In genomic region chr20:52993091-52993490, GRCh38 we compare ENCODE assay signal across 32 cellular contexts. TPM values are rescaled to one million over a fixed set of nuclear protein-coding genes. Genes with fewer than 3 reads are reported as not detected.
A peak's percentile ranks its signal among the peaks of the same experiment; 100 is the strongest.
DNase-seq lines count a peak whose midpoint lies in the region; FAIRE-seq and TF ChIP-seq lines count a peak whose summit lies in the region.
"Had no signal": no experiment of that assay in that cellular context is flagged by ENCODE, and none has a peak within 500 bp of the region (broad histone marks: within the 10 kb centered on the region; RNA-seq: fewer than 3 reads in every experiment).

No MANE protein-coding gene starts in this region.

- DNase-seq in breast epithelium (ENCODE audit: low spot score in 2 of 2) (no peak), mammary epithelial cell (no peak), astrocyte (ENCODE audit: low read depth) (no peak), neuronal stem cell (ENCODE audit: low spot score) (no peak), transverse colon (no peak), middle frontal gyrus (ENCODE audit: extremely low spot score, low spot score) (no peak), AML-193 (lab: John Stamatoyannopoulos, UW) (no peak), type B pancreatic cell (ENCODE audit: extremely low spot score, unreplicated experiment) (no peak)
- DNase-seq: ACHN; activated CD8-positive, alpha-beta T cell treated with anti-CD3 and anti-CD28 coated beads, Interleukin-2, amount 10 ng/mL, durations not matched to agents 7 days and 5 days; activated effector memory CD4-positive, alpha-beta T cell treated with Interleukin-2 at 50 U/mL for 16 hours; activated T-cell treated with anti-CD3 and anti-CD28 coated beads for 4 hours; cortex of kidney; DND-41; esophagus squamous epithelium; KBM-7; mesendoderm; naive thymus-derived CD4-positive, alpha-beta T cell; NCI-H146; NCI-H510A; NK-92 treated with Interleukin-12 subunit alpha and Interleukin-12 subunit beta, amount 100 ng/mL, for 24 hours; right lobe of liver; SIG-M5; stimulated activated naive CD8-positive, alpha-beta T cell treated with anti-CD3 and anti-CD28 coated beads, Interleukin-15, amount 100 ng/mL, for 72 hours; SW 1271; T1000; upper lobe of right lung had no signal

- no peak overlapping the region for H3K4me3 Mint-ChIP-seq in astrocyte (ENCODE audit: unreplicated experiment)
- no peak overlapping the region for H3K4me3 Mint-ChIP-seq in type B pancreatic cell
- H3K4me3 Mint-ChIP-seq: activated CD8-positive, alpha-beta T cell treated with anti-CD3 and anti-CD28 coated beads, Interleukin-2, amount 10 ng/mL, durations not matched to agents 7 days and 5 days; stimulated activated naive CD8-positive, alpha-beta T cell treated with anti-CD3 and anti-CD28 coated beads, Interleukin-15, amount 100 ng/mL, for 72 hours; WTC11 had no signal

- H3K4me1 Mint-ChIP-seq in astrocyte (ENCODE audit: low read depth, unreplicated experiment) (no peaks in the 10 kb centered on the region), type B pancreatic cell (ENCODE audit: unreplicated experiment) (peaks cover 11% of the 10 kb centered on the region)
- H3K4me1 Mint-ChIP-seq: stimulated activated naive CD8-positive, alpha-beta T cell treated with anti-CD3 and anti-CD28 coated beads, Interleukin-15, amount 100 ng/mL, for 72 hours had no signal

- H3K27ac ChIP-seq in breast epithelium = peak overlapping the region; percentile 59 to 75
- no peak overlapping the region for H3K27ac ChIP-seq in mammary epithelial cell (ENCODE audit: insufficient read depth, low read depth, low read length)
- no peak overlapping the region for H3K27ac ChIP-seq in astrocyte (ENCODE audit: low read depth, low read length)
- no peak overlapping the region for H3K27ac ChIP-seq in neuronal stem cell (replicated peaks; ENCODE audit: low read length)
- peak overlapping the region in 3 of 4 donors; percentile 19 to 48 (median 32) for H3K27ac ChIP-seq in transverse colon
- H3K27ac ChIP-seq: BLaER1 treated with 17β-estradiol and CSF1 and Interleukin-3, amounts not matched to agents 10 nM and 100 nM; upper lobe of right lung had no signal

- H4K8ac ChIP-seq in neuronal stem cell (ENCODE audit: low read depth, low read length) = no peak overlapping the region

- no peak overlapping the region for H3K14ac ChIP-seq in neuronal stem cell (ENCODE audit: low read length)

- peaks cover 3 to 18% of the 10 kb centered on the region in 2 donors for H3K4me1 ChIP-seq in breast epithelium
- H3K4me1 ChIP-seq in mammary epithelial cell (ENCODE audit: insufficient read depth, low read length) = peaks cover 15% of the 10 kb centered on the region
- H3K4me1 ChIP-seq in astrocyte (ENCODE audit: insufficient read depth, low read length) = no peaks in the 10 kb centered on the region
- peaks cover 3 to 8% of the 10 kb centered on the region in 2 donors for H3K4me1 ChIP-seq in neuronal stem cell (ENCODE audit: control insufficient read depth in 2 of 2, insufficient read depth in 1 of 2, low read depth in 1 of 2, low read length in 2 of 2)
- H3K4me1 ChIP-seq in transverse colon = peaks cover 0 to 7% (median 0%) of the 10 kb centered on the region in 4 donors
- H3K4me1 ChIP-seq: BLaER1 treated with 17β-estradiol and CSF1 and Interleukin-3, amounts not matched to agents 10 nM and 100 nM; esophagus squamous epithelium; upper lobe of right lung had no signal

- peaks cover 3% of the 10 kb centered on the region for H3K27me3 Mint-ChIP-seq in astrocyte (ENCODE audit: low read depth, unreplicated experiment)
- H3K27me3 Mint-ChIP-seq in type B pancreatic cell = peaks cover 3% of the 10 kb centered on the region
- H3K27me3 Mint-ChIP-seq: naive thymus-derived CD4-positive, alpha-beta T cell; stimulated activated naive CD8-positive, alpha-beta T cell treated with anti-CD3 and anti-CD28 coated beads, Interleukin-15, amount 100 ng/mL, for 72 hours had no signal

- H3K4me3 ChIP-seq in breast epithelium (no peak overlapping the region), mammary epithelial cell (replicated peaks in 1 of 3; ENCODE audit: insufficient read depth in 1 of 3, low read depth in 2 of 3, low read length in 3 of 3) (no peak overlapping the region), astrocyte (ENCODE audit: insufficient read depth, low read depth, low read length) (no peak overlapping the region), neuronal stem cell (ENCODE audit: low read length in 2 of 2) (no peak overlapping the region), transverse colon (no peak overlapping the region)
- H3K4me3 ChIP-seq: BLaER1 treated with 17β-estradiol and CSF1 and Interleukin-3, amounts not matched to agents 10 nM and 100 nM; esophagus squamous epithelium; right lobe of liver; upper lobe of right lung had no signal

- TF ChIP-seq POLR2A in breast epithelium (IDR thresholded peaks at IDR 0.05) (no peak), transverse colon (IDR thresholded peaks at IDR 0.05) (no peak)

- H3K9me3 Mint-ChIP-seq in astrocyte (ENCODE audit: unreplicated experiment) = no peaks in the 10 kb centered on the region
- no peaks in the 10 kb centered on the region for H3K9me3 Mint-ChIP-seq in type B pancreatic cell
- H3K9me3 Mint-ChIP-seq: naive thymus-derived CD4-positive, alpha-beta T cell; stimulated activated naive CD8-positive, alpha-beta T cell treated with anti-CD3 and anti-CD28 coated beads, Interleukin-15, amount 100 ng/mL, for 72 hours; WTC11 had no signal

- H3K27me3 ChIP-seq in breast epithelium (no peaks in the 10 kb centered on the region), mammary epithelial cell (ENCODE audit: insufficient read depth, low read length) (no peaks in the 10 kb centered on the region), astrocyte (ENCODE audit: insufficient read depth, low read length) (no peaks in the 10 kb centered on the region), neuronal stem cell (ENCODE audit: control insufficient read depth in 3 of 3, insufficient read depth in 3 of 3, low read depth in 1 of 3, low read length in 3 of 3) (no peaks in the 10 kb centered on the region), transverse colon (no peaks in the 10 kb centered on the region)
- H3K27me3 ChIP-seq: BLaER1 treated with 17β-estradiol and CSF1 and Interleukin-3, amounts not matched to agents 10 nM and 100 nM; esophagus squamous epithelium; right lobe of liver; upper lobe of right lung had no signal

- H3K18ac ChIP-seq in neuronal stem cell (ENCODE audit: low read length) = no peak overlapping the region

- H3K9me3 ChIP-seq in breast epithelium = no peaks in the 10 kb centered on the region
- H3K9me3 ChIP-seq in mammary epithelial cell (replicated peaks; ENCODE audit: insufficient read depth, low read length) = no peaks in the 10 kb centered on the region
- no peaks in the 10 kb centered on the region for H3K9me3 ChIP-seq in astrocyte (ENCODE audit: insufficient read depth, low read depth, low read length)
- no peaks in the 10 kb centered on the region for H3K9me3 ChIP-seq in neuronal stem cell (replicated peaks in 1 of 2; ENCODE audit: control insufficient read depth in 2 of 2, insufficient read depth in 1 of 2, low read depth in 1 of 2, low read length in 2 of 2)
- no peaks in the 10 kb centered on the region for H3K9me3 ChIP-seq in transverse colon
- H3K9me3 ChIP-seq: BLaER1 treated with 17β-estradiol and CSF1 and Interleukin-3, amounts not matched to agents 10 nM and 100 nM; esophagus squamous epithelium; right lobe of liver; upper lobe of right lung had no signal

- dilution Hi-C loops in mammary epithelial cell (cut with HindIII; ENCODE audit: low sequenced_read_pairs) = loop anchor here (25.0 kb wide), 1 partner anchor 106 kb away; no protein-coding TSS in a partner anchor

- H2BK120ac ChIP-seq in neuronal stem cell (ENCODE audit: low read depth, low read length) = no peak overlapping the region

- CTCF ChIA-PET in mammary epithelial cell (lab: Charles Lee; ENCODE audit: low non-redundant PET) = no interaction called here

- peak; percentile 26 for FAIRE-seq in astrocyte (lab: Jason Lieb, UNC)
- FAIRE-seq: bronchial epithelial cell had no signal

- no peak overlapping the region for H3K4me2 ChIP-seq in mammary epithelial cell (ENCODE audit: insufficient read depth, low read depth, low read length)
- no peak overlapping the region for H3K4me2 ChIP-seq in astrocyte (ENCODE audit: low read length)
- H3K4me2 ChIP-seq in neuronal stem cell (ENCODE audit: insufficient read depth, low read length, poor library complexity, severe bottlenecking) = no peak overlapping the region
- H3K4me2 ChIP-seq: BLaER1 treated with 17β-estradiol and CSF1 and Interleukin-3, amounts not matched to agents 10 nM and 100 nM had no signal

- WGBS in mammary epithelial cell (ENCODE audit: low coverage, missing lambda C conversion rate) = 40% methylated on average over 3 of the region's 3 CpGs
- no CpG with 5 or more reads among the region's 3 CpGs for WGBS in neuronal stem cell (ENCODE audit: extremely low coverage in 2 of 2, insufficient read length in 2 of 2, insufficient replicate concordance in 1 of 2), 2 donors
- 20 to 22% methylated on average over 3 of the region's 3 CpGs for WGBS in transverse colon (ENCODE audit: low coverage in 1 of 2), 2 donors

- TF ChIP-seq EP300 in transverse colon (IDR thresholded peaks at IDR 0.05; ENCODE audit: low read depth) = no peak

- no peak overlapping the region for H2AK5ac ChIP-seq in neuronal stem cell (ENCODE audit: low read depth, low read length)

- no peaks in the 10 kb centered on the region for H3K79me1 ChIP-seq in neuronal stem cell (ENCODE audit: low read depth, low read length)

- no peak overlapping the region for H3K4ac ChIP-seq in neuronal stem cell (ENCODE audit: low read length)

- no peak overlapping the region for H2BK12ac ChIP-seq in neuronal stem cell (ENCODE audit: low read length)

- H2BK5ac ChIP-seq in neuronal stem cell (ENCODE audit: low read length) = no peak overlapping the region

- H4K20me1 ChIP-seq in mammary epithelial cell (ENCODE audit: insufficient read depth, low read length) (no peaks in the 10 kb centered on the region), astrocyte (ENCODE audit: insufficient read depth, low read length) (no peaks in the 10 kb centered on the region)
- H4K20me1 ChIP-seq: BLaER1 treated with 17β-estradiol and CSF1 and Interleukin-3, amounts not matched to agents 10 nM and 100 nM had no signal

- no peak overlapping the region for H2AFZ ChIP-seq in mammary epithelial cell (ENCODE audit: low read depth, low read length)
- H2AFZ ChIP-seq in astrocyte (ENCODE audit: low read depth, low read length) = no peak overlapping the region
- peak overlapping the region; percentile 42 for H2AFZ ChIP-seq in neuronal stem cell (ENCODE audit: low read length)

- in situ Hi-C loops in mammary epithelial cell (cut with MboI; ENCODE audit: low sequenced_read_pairs in 2 of 2) = no loop called here
- in situ Hi-C loops in transverse colon (cut with MboI; ENCODE audit: low pct_ligation_motif_present in 1 of 4, low pct_unique_long_range_greater_than_20kb in 1 of 4, low sequenced_read_pairs in 3 of 4) = no loop called here

- intact Hi-C loops in breast epithelium (cut with DNase I; ENCODE audit: low total_unique reads) (loop anchor here (2.0 kb wide), 1 partner anchor 40 kb away; no protein-coding TSS in a partner anchor), mammary epithelial cell (cut with micrococcal nuclease) (no loop called here), transverse colon (cut with DNase I; ENCODE audit: low total_unique reads) (no loop called here)

- H3K36me3 ChIP-seq in breast epithelium (no peaks in the 10 kb centered on the region), mammary epithelial cell (ENCODE audit: insufficient read depth, low read length) (no peaks in the 10 kb centered on the region), astrocyte (ENCODE audit: insufficient read depth, low read length) (no peaks in the 10 kb centered on the region), neuronal stem cell (replicated peaks in 1 of 2; ENCODE audit: control insufficient read depth in 2 of 2, insufficient read depth in 2 of 2, low read length in 2 of 2) (no peaks in the 10 kb centered on the region), transverse colon (no peaks in the 10 kb centered on the region)
- H3K36me3 ChIP-seq: BLaER1 treated with 17β-estradiol and CSF1 and Interleukin-3, amounts not matched to agents 10 nM and 100 nM; esophagus squamous epithelium; right lobe of liver; upper lobe of right lung had no signal

- H3K27ac Mint-ChIP-seq in astrocyte (ENCODE audit: unreplicated experiment) = no peak overlapping the region
- H3K27ac Mint-ChIP-seq in type B pancreatic cell = no peak overlapping the region
- H3K27ac Mint-ChIP-seq: activated CD8-positive, alpha-beta T cell treated with anti-CD3 and anti-CD28 coated beads, Interleukin-2, amount 10 ng/mL, durations not matched to agents 7 days and 5 days; WTC11 had no signal

- H3K9ac ChIP-seq in mammary epithelial cell (ENCODE audit: insufficient read depth, low read length) (no peak overlapping the region), astrocyte (ENCODE audit: low read length) (no peak overlapping the region), neuronal stem cell (ENCODE audit: low read depth, low read length, poor library complexity) (no peak overlapping the region)
- H3K9ac ChIP-seq: BLaER1 treated with 17β-estradiol and CSF1 and Interleukin-3, amounts not matched to agents 10 nM and 100 nM had no signal

- H3K36me3 Mint-ChIP-seq in astrocyte (ENCODE audit: low read depth, unreplicated experiment) = no peaks in the 10 kb centered on the region
- peaks cover 6% of the 10 kb centered on the region for H3K36me3 Mint-ChIP-seq in type B pancreatic cell
- H3K36me3 Mint-ChIP-seq: WTC11 had no signal

- H3K79me2 ChIP-seq in mammary epithelial cell (ENCODE audit: insufficient read depth, low read length) (no peaks in the 10 kb centered on the region), astrocyte (ENCODE audit: insufficient read depth, low read length) (no peaks in the 10 kb centered on the region)

- H4K91ac ChIP-seq in neuronal stem cell (ENCODE audit: low read depth, low read length, poor library complexity) = no peak overlapping the region

- no TSS peak for BruUV-seq in mammary epithelial cell (replicated peaks; lab: Mats Ljungman, UMichigan)

- H2BK15ac ChIP-seq in neuronal stem cell (ENCODE audit: low read length) = no peak overlapping the region

- TF ChIP-seq CTCF in breast epithelium (IDR thresholded peaks at IDR 0.05) (no peak), mammary epithelial cell (conservative IDR thresholded peaks at IDR 0.05 in 1 of 2, IDR thresholded peaks at IDR 0.05 in 1 of 2; ENCODE audit: extremely low read depth in 1 of 2, insufficient read depth in 1 of 2, low read depth in 1 of 2, low read length in 2 of 2) (no peak), astrocyte (IDR thresholded peaks at IDR 0.05; ENCODE audit: insufficient read depth, low read depth, low read length) (no peak), transverse colon (IDR thresholded peaks at IDR 0.05) (no peak), type B pancreatic cell (conservative IDR thresholded peaks at IDR 0.05) (no peak)

- no peak overlapping the region for H3K23ac ChIP-seq in neuronal stem cell (ENCODE audit: low read depth, low read length, poor library complexity)

RNA-seq across cellular contexts. Expression of gene TSHZ2, which starts 20.9 kb away (rescaled TPM):
- total RNA-seq in breast epithelium (100 to 1,000 TPM in 1 of 3 donors, 10 to 100 TPM in 2; 31.7 to 106 (median 59.6) TPM), mammary epithelial cell (10 to 100 TPM; 10.0 to 11.5 TPM), astrocyte (0.72 and 1.2 TPM in 2 replicates), transverse colon (10 to 100 TPM in 1 of 4 donors, 1 to 10 TPM in 3; 1.9 to 12.9 (median 5.0) TPM), type B pancreatic cell (ENCODE audit: low replicate concordance) (17.6 and 45.5 TPM in 2 replicates)
- polyA plus RNA-seq in mammary epithelial cell = 4.0 TPM
- polyA minus RNA-seq in mammary epithelial cell = 11.8 TPM
- 10.3 TPM for polyA plus RNA-seq in neuronal stem cell (2013, experiment 1 of 2)
- 10.9 TPM for polyA plus RNA-seq in neuronal stem cell (2013, experiment 2 of 2)
- total RNA-seq: HT1080, osteocyte had no signal

Comparison
In these comparisons a context has a peak if more than half of its experiments do, and no peak if none do; other contexts are left out.
1. H3K27ac ChIP-seq: peak in breast epithelium (2 of 2) and transverse colon (3 of 4); none in mammary epithelial cell (single experiment), astrocyte (single experiment) and neuronal stem cell (single experiment).